Comparison of ENCODE assay signal across 22 cellular contexts in the genomic region with DNA sequence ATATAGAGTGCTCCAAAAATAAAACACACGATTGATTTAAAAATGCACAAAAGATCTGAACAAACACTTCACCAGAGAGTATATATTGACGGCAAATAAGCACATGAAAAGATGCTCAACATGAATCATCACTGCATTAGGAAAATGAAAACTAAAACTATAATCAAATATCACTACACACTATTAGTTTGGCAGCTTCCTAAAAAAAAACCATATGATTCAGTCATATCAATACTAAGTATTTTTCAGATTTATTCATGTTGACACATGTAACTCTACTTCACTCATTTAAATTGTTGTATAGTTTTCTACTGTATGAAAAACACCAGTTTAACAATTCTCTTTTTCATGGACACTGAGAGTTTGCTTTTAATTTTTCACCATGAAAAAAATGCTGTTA.
"Had no signal": no experiment of that assay in that cellular context is flagged by ENCODE, and none has a peak within 500 bp of the region (broad histone marks: within the 10 kb centered on the region; RNA-seq: fewer than 3 reads in every experiment).

No MANE protein-coding gene starts in this region.

- H3K27me3 Mint-ChIP-seq: activated B cell treated with CpG ODN at 0.5 μM for 24 hours; memory B cell; natural killer cell treated with Interleukin-12 subunit alpha and Interleukin-12 subunit beta and Interleukin-15 and Interleukin-18, amount 100 ng/mL, for 72 hours; progenitor cell of endocrine pancreas had no signal

- H3K4me1 ChIP-seq: heart left ventricle, sigmoid colon, upper lobe of left lung had no signal

- H3K4me3 Mint-ChIP-seq: activated B cell treated with CpG ODN at 0.5 μM for 24 hours; activated naive CD4-positive, alpha-beta T cell treated with anti-CD3 and anti-CD28 coated beads for 36 hours; memory B cell; natural killer cell treated with Interleukin-12 subunit alpha and Interleukin-12 subunit beta and Interleukin-15 and Interleukin-18, amount 100 ng/mL, for 72 hours had no signal

- H3K4me3 ChIP-seq: cardiac muscle cell, heart left ventricle, sigmoid colon, thoracic aorta, upper lobe of left lung had no signal

- H3K9me3 ChIP-seq: sigmoid colon, thoracic aorta, upper lobe of left lung had no signal

- H3K9me3 Mint-ChIP-seq: natural killer cell treated with Interleukin-12 subunit alpha and Interleukin-12 subunit beta and Interleukin-15 and Interleukin-18, amount 100 ng/mL, for 72 hours had no signal

- FAIRE-seq: keratinocyte had no signal

- ATAC-seq: heart left ventricle; natural killer cell treated with Interleukin-12 subunit alpha and Interleukin-12 subunit beta and Interleukin-15 and Interleukin-18, amount 100 ng/mL, for 72 hours had no signal

- H3K27me3 ChIP-seq: cardiac muscle cell, heart left ventricle, sigmoid colon, upper lobe of left lung had no signal

- H3K27ac Mint-ChIP-seq: activated B cell treated with CpG ODN at 0.5 μM for 24 hours; activated naive CD4-positive, alpha-beta T cell treated with anti-CD3 and anti-CD28 coated beads for 36 hours; memory B cell; natural killer cell treated with Interleukin-12 subunit alpha and Interleukin-12 subunit beta and Interleukin-15 and Interleukin-18, amount 100 ng/mL, for 72 hours; progenitor cell of endocrine pancreas had no signal

- DNase-seq: activated B cell treated with CpG ODN at 0.5 μM for 24 hours; activated CD4-positive, alpha-beta T cell treated with anti-CD3 and anti-CD28 coated beads for 4 hours; activated CD4-positive, alpha-beta T cell treated with anti-CD3 and anti-CD28 coated beads, Interleukin-2, amount 50 U/mL, for 48 hours; activated effector memory CD4-positive, alpha-beta T cell treated with Interleukin-2 at 50 U/mL for 16 hours; activated naive CD4-positive, alpha-beta T cell treated with anti-CD3 and anti-CD28 coated beads for 36 hours; activated T-cell treated with anti-CD3 and anti-CD28 coated beads, Interleukin-2, amount 50 U/mL, for 48 hours; heart left ventricle; left colon; retina; sigmoid colon; stimulated activated CD4-positive, alpha-beta T cell treated with anti-CD3 and anti-CD28 coated beads, Interleukin-2, amount 100 ng/mL, for 48 hours; stimulated activated CD8-positive, alpha-beta memory T cell treated with anti-CD3 and anti-CD28 coated beads, Interleukin-4, amount 100 ng/mL, for 48 hours; stimulated activated naive CD4-positive, alpha-beta T cell; T1000; upper lobe of left lung had no signal

- H3K27ac ChIP-seq: cardiac muscle cell, epithelial cell of prostate, heart left ventricle, sigmoid colon, thoracic aorta, upper lobe of left lung had no signal

- H3K4me1 Mint-ChIP-seq: activated B cell treated with CpG ODN at 0.5 μM for 24 hours, memory B cell had no signal
